ENCODE assay signal across 8 cellular contexts in genomic region chr20:10982692-10983091, GRCh38.
DNase-seq lines count a peak whose midpoint lies in the region; ATAC-seq and TF ChIP-seq lines count a peak whose summit lies in the region.

No MANE protein-coding gene starts in this region.

- no peak for TF ChIP-seq CTCF in osteocyte (IDR thresholded peaks at IDR 0.05)

- peaks cover 75% of the 10 kb centered on the region for H3K4me1 Mint-ChIP-seq in osteocyte (ENCODE audit: unreplicated experiment)
- no peaks in the 10 kb centered on the region for H3K4me1 Mint-ChIP-seq in activated T-helper 2 cell treated with anti-CD3 and anti-CD28 coated beads, Interferon-gamma antibody, Interleukin-2, Interleukin-4, amounts not matched to agents 10 μg/mL and 5 μg/mL and 100 μg/mL, durations not matched to agents 14 hours and 24 hours and 36 hours (ENCODE audit: low read depth)

- DNase-seq in EL (peak; percentile 94), T1000 (lab: John Stamatoyannopoulos, UW) (peak; percentile 13), Right ventricle myocardium superior (peak; percentile 77), osteocyte (ENCODE audit: extremely low spot score, unreplicated experiment) (no peak), CD1c-positive myeloid dendritic cell (ENCODE audit: extremely low spot score) (no peak)
- DNase-seq in stimulated activated CD8-positive, alpha-beta memory T cell treated with anti-CD3 and anti-CD28 coated beads, Interleukin-4, amount 100 ng/mL, for 48 hours = no peak
- DNase-seq in activated T-helper 2 cell treated with anti-CD3 and anti-CD28 coated beads, Interferon-gamma antibody, Interleukin-2, Interleukin-4, amounts not matched to agents 10 μg/mL and 5 μg/mL and 100 μg/mL, durations not matched to agents 14 hours and 24 hours and 36 hours (ENCODE audit: low spot score) = no peak
- no peak for DNase-seq in stimulated activated CD4-positive, alpha-beta T cell treated with anti-CD3 and anti-CD28 coated beads, Interleukin-2, amount 100 ng/mL, for 24 hours

- no peaks in the 10 kb centered on the region for H3K27me3 Mint-ChIP-seq in osteocyte (ENCODE audit: unreplicated experiment)
- H3K27me3 Mint-ChIP-seq in activated T-helper 2 cell treated with anti-CD3 and anti-CD28 coated beads, Interferon-gamma antibody, Interleukin-2, Interleukin-4, amounts not matched to agents 10 μg/mL and 5 μg/mL and 100 μg/mL, durations not matched to agents 14 hours and 24 hours and 36 hours (ENCODE audit: low read depth) = no peaks in the 10 kb centered on the region

- no peaks in the 10 kb centered on the region for H3K9me3 Mint-ChIP-seq in osteocyte (ENCODE audit: unreplicated experiment)
- H3K9me3 Mint-ChIP-seq in activated T-helper 2 cell treated with anti-CD3 and anti-CD28 coated beads, Interferon-gamma antibody, Interleukin-2, Interleukin-4, amounts not matched to agents 10 μg/mL and 5 μg/mL and 100 μg/mL, durations not matched to agents 14 hours and 24 hours and 36 hours = no peaks in the 10 kb centered on the region

- ATAC-seq in Right ventricle myocardium superior (ENCODE audit: poor library complexity) = peak; percentile 98

- peak overlapping the region; percentile 81 for H3K27ac Mint-ChIP-seq in osteocyte (ENCODE audit: unreplicated experiment)
- no peak overlapping the region for H3K27ac Mint-ChIP-seq in activated T-helper 2 cell treated with anti-CD3 and anti-CD28 coated beads, Interferon-gamma antibody, Interleukin-2, Interleukin-4, amounts not matched to agents 10 μg/mL and 5 μg/mL and 100 μg/mL, durations not matched to agents 14 hours and 24 hours and 36 hours

- intact Hi-C loops in Right ventricle myocardium superior (cut with DNase I) = no loop called here
- intact Hi-C loops in activated T-helper 2 cell treated with anti-CD3 and anti-CD28 coated beads, Interferon-gamma antibody, Interleukin-2, Interleukin-4, amounts not matched to agents 10 μg/mL and 5 μg/mL and 100 μg/mL, durations not matched to agents 14 hours and 24 hours and 36 hours (cut with micrococcal nuclease) = no loop called here

- H3K4me3 Mint-ChIP-seq in osteocyte (ENCODE audit: unreplicated experiment) = peak overlapping the region; percentile 51
- H3K4me3 Mint-ChIP-seq in activated T-helper 2 cell treated with anti-CD3 and anti-CD28 coated beads, Interferon-gamma antibody, Interleukin-2, Interleukin-4, amounts not matched to agents 10 μg/mL and 5 μg/mL and 100 μg/mL, durations not matched to agents 14 hours and 24 hours and 36 hours (ENCODE audit: low read depth) = no peak overlapping the region

- no peaks in the 10 kb centered on the region for H3K36me3 Mint-ChIP-seq in osteocyte (ENCODE audit: unreplicated experiment)
- no peaks in the 10 kb centered on the region for H3K36me3 Mint-ChIP-seq in activated T-helper 2 cell treated with anti-CD3 and anti-CD28 coated beads, Interferon-gamma antibody, Interleukin-2, Interleukin-4, amounts not matched to agents 10 μg/mL and 5 μg/mL and 100 μg/mL, durations not matched to agents 14 hours and 24 hours and 36 hours (ENCODE audit: low read depth)

Comparison
In these comparisons a context has a peak if more than half of its experiments do, and no peak if none do; other contexts are left out.
1. DNase-seq: peak in EL (single experiment), T1000 (single experiment) and Right ventricle myocardium superior (single experiment); none in osteocyte (single experiment), stimulated activated CD8-positive, alpha-beta memory T cell treated with anti-CD3 and anti-CD28 coated beads, Interleukin-4, amount 100 ng/mL, for 48 hours (single experiment), activated T-helper 2 cell treated with anti-CD3 and anti-CD28 coated beads, Interferon-gamma antibody, Interleukin-2, Interleukin-4, amounts not matched to agents 10 μg/mL and 5 μg/mL and 100 μg/mL, durations not matched to agents 14 hours and 24 hours and 36 hours (single experiment), CD1c-positive myeloid dendritic cell (single experiment) and stimulated activated CD4-positive, alpha-beta T cell treated with anti-CD3 and anti-CD28 coated beads, Interleukin-2, amount 100 ng/mL, for 24 hours (0 of 2).